ENCODE assay signal across 8 cellular contexts in the genomic region with DNA sequence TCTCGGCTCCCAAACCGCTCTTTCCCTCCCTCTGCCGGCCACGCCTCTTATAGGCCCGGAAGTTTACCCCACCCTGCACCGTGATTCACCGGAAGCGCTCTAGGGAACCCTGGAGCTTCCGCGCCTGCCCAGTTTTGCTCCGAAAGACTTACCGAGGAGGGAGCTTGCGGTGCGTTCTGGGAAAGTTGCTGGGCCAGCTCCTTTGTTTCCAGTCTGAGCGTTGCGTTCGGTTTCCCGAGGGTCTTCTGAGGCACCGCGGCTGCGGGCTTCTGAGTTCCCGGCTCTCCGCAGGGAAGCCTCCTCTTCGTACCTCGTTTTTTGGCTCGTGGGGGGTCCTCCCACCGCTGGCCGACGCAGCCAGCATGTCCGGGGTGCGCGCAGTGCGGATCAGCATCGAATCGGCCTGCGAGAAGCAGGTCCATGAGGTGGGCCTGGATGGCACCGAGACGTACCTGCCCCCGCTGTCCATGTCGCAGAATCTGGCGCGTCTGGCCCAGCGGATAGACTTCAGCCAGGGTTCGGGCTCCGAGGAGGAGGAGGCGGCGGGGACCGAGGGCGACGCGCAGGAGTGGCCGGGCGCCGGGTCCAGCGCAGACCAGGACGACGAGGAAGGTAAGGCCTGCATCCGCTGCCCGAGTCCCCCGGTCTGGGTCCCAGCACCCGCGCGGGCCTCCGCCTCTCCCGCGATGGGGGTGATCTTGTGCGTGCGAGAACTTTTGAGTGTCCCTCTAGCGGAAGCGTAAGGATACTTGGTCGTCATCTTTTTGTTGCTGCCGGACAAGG. TPM values are rescaled to one million over a fixed set of nuclear protein-coding genes. Genes with fewer than 3 reads are reported as not detected.
DNase-seq lines count a peak whose midpoint lies in the region; ATAC-seq, FAIRE-seq and TF ChIP-seq lines count a peak whose summit lies in the region.

A gene with protein sequence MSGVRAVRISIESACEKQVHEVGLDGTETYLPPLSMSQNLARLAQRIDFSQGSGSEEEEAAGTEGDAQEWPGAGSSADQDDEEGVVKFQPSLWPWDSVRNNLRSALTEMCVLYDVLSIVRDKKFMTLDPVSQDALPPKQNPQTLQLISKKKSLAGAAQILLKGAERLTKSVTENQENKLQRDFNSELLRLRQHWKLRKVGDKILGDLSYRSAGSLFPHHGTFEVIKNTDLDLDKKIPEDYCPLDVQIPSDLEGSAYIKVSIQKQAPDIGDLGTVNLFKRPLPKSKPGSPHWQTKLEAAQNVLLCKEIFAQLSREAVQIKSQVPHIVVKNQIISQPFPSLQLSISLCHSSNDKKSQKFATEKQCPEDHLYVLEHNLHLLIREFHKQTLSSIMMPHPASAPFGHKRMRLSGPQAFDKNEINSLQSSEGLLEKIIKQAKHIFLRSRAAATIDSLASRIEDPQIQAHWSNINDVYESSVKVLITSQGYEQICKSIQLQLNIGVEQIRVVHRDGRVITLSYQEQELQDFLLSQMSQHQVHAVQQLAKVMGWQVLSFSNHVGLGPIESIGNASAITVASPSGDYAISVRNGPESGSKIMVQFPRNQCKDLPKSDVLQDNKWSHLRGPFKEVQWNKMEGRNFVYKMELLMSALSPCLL (plus strand): TSS at position 131 of the 783 bp plus-strand sequence. CDS start 232 bp downstream, at position 363.

- ATAC-seq in natural killer cell treated with Interleukin-12 subunit alpha and Interleukin-12 subunit beta and Interleukin-15 and Interleukin-18, amount 100 ng/mL, for 72 hours = peak; percentile 96 to 99
- peak; percentile 99 for ATAC-seq in stimulated activated naive CD8-positive, alpha-beta T cell treated with anti-CD3 and anti-CD28 coated beads, Interleukin-15, Interleukin-2, amounts not matched to agents 100 U/mL and 50 U/mL, for 24 hours

- H3K27me3 Mint-ChIP-seq in natural killer cell treated with Interleukin-12 subunit alpha and Interleukin-12 subunit beta and Interleukin-15 and Interleukin-18, amount 100 ng/mL, for 72 hours = no peaks in the 10 kb centered on the region

- peak; percentile 41 for TF ChIP-seq CTCF in fibroblast of pulmonary artery (IDR thresholded peaks at IDR 0.05; ENCODE audit: low read length, missing control alignments)

- no peaks in the 10 kb centered on the region for H3K4me1 ChIP-seq in ES-I3 (ENCODE audit: insufficient read depth, low read length)

- no peaks in the 10 kb centered on the region for H3K9me3 Mint-ChIP-seq in natural killer cell treated with Interleukin-12 subunit alpha and Interleukin-12 subunit beta and Interleukin-15 and Interleukin-18, amount 100 ng/mL, for 72 hours

- no peaks in the 10 kb centered on the region for H3K9me3 ChIP-seq in ES-I3 (ENCODE audit: control insufficient read depth, insufficient read depth, low read length)

- DNase-seq in H54 (ENCODE audit: insufficient read length, low spot score) (peak; percentile 73), LoVo (ENCODE audit: low spot score) (peak; percentile 89), fibroblast of pulmonary artery (ENCODE audit: low read depth) (peak; percentile 93)
- peak; percentile 84 for DNase-seq in activated T-helper 9 cell treated with anti-CD3 and anti-CD28 coated beads, Interleukin-2, amount 50 U/mL, for 16 hours (ENCODE audit: low read depth)
- DNase-seq in natural killer cell treated with Interleukin-12 subunit alpha and Interleukin-12 subunit beta and Interleukin-15 and Interleukin-18, amount 100 ng/mL, for 72 hours (ENCODE audit: low spot score) = peak; percentile 92
- DNase-seq in stimulated activated naive CD8-positive, alpha-beta T cell treated with anti-CD3 and anti-CD28 coated beads, Interleukin-15, Interleukin-2, amounts not matched to agents 100 U/mL and 50 U/mL, for 24 hours = peak; percentile 90

- peaks cover 4% of the 10 kb centered on the region; the same call in 1 of the 2 replicates for H3K36me3 ChIP-seq in ES-I3 (ENCODE audit: insufficient read depth, low read length)

- peak within 1 kb of the TSS; percentile 91 for H3K9ac ChIP-seq in ES-I3 (ENCODE audit: low read depth, low read length)

- H3K36me3 Mint-ChIP-seq in natural killer cell treated with Interleukin-12 subunit alpha and Interleukin-12 subunit beta and Interleukin-15 and Interleukin-18, amount 100 ng/mL, for 72 hours = peaks cover 8% of the 10 kb centered on the region

- TF ChIP-seq POLR2A in H54 (IDR thresholded peaks at IDR 0.05; ENCODE audit: low read depth, low read length) (peak; percentile 70; the same call in 1 of the 2 replicates), Raji (IDR thresholded peaks at IDR 0.05; ENCODE audit: insufficient read depth, low read depth, low read length) (peak; percentile 88)

- H3K4me1 Mint-ChIP-seq in natural killer cell treated with Interleukin-12 subunit alpha and Interleukin-12 subunit beta and Interleukin-15 and Interleukin-18, amount 100 ng/mL, for 72 hours (ENCODE audit: low read depth in 2 of 2) = peaks cover 31 to 41% of the 10 kb centered on the region in 2 donors

- peak within 1 kb of the TSS; percentile 93 for H3K4me3 ChIP-seq in fibroblast of pulmonary artery (replicated peaks; ENCODE audit: low read depth, low read length)

- peak; percentile 67 for FAIRE-seq in H54 (lab: Jason Lieb, UNC)

- H3K4me3 Mint-ChIP-seq in natural killer cell treated with Interleukin-12 subunit alpha and Interleukin-12 subunit beta and Interleukin-15 and Interleukin-18, amount 100 ng/mL, for 72 hours = peak within 1 kb of the TSS; percentile 95

- H3K27ac Mint-ChIP-seq in natural killer cell treated with Interleukin-12 subunit alpha and Interleukin-12 subunit beta and Interleukin-15 and Interleukin-18, amount 100 ng/mL, for 72 hours = peak within 1 kb of the TSS; percentile 84 to 99

RNA-seq across cellular contexts. Expression of the gene that starts here (rescaled TPM):
- total RNA-seq in natural killer cell treated with Interleukin-12 subunit alpha and Interleukin-12 subunit beta and Interleukin-15 and Interleukin-18, amount 100 ng/mL, for 72 hours = 10 to 100 TPM; 47.7 to 60.6 TPM

Comparison
In these comparisons a context has a peak if more than half of its experiments do, and no peak if none do; other contexts are left out.
1. Peak in every context shown above with its lines: DNase-seq, ATAC-seq and H3K4me3 ChIP-seq.